Comparison of ENCODE assay signal across 2 cellular contexts in genomic region chr16:13332713-13333255, GRCh38.
TF ChIP-seq lines count a peak whose summit lies in the region.

No MANE protein-coding gene starts in this region.

TF ChIP-seq in GM23338, 12 proteins besides CTCF, POLR2A, EP300 and RAD21 (continued from another document):
- TF ChIP-seq ZNF462 (CRISPR knock-in tag; IDR thresholded peaks at IDR 0.05): peak; percentile 81

TF ChIP-seq in GM12878, 131 proteins besides CTCF, POLR2A, EP300 and RAD21 (continued from another document):
- TF ChIP-seq ZNF384 (IDR thresholded peaks at IDR 0.05; ENCODE audit: borderline replicate concordance, low read depth, low read length) (no peak), MYC (IDR thresholded peaks at IDR 0.05; ENCODE audit: insufficient read depth, insufficient read length, insufficient replicate concordance, low read length, severe bottlenecking) (no peak), NR2C1 (IDR thresholded peaks at IDR 0.05) (no peak), ZBTB33 (IDR thresholded peaks at IDR 0.05) (no peak), RELB (IDR thresholded peaks at IDR 0.05; ENCODE audit: low read depth) (no peak)
TF ChIP-seq in GM12878: peak in this region for 0.
